18 cellular contexts compared by ENCODE assay signal in the genomic region with DNA sequence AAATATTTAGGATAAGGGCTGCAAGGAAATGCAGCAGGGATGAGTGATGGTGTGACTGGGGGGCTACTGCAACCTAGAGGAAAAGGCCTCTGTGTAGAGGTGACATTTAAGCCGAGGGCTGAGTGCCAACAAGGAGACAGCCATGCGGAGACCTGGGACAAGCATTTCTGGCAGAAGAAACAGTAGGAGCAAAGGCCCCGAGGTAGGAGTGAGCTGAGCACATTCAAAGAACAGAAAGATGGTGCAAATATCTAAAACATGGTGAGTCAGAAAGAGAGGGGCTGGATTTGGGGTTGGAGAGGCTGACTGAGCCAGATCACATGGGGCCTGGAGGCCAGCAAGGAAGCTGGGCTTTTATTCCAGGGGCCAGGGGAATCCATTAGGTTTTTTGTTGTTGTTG. TPM values are rescaled to one million over a fixed set of nuclear protein-coding genes. Genes with fewer than 3 reads are reported as not detected.
DNase-seq lines count a peak whose midpoint lies in the region; ATAC-seq and TF ChIP-seq lines count a peak whose summit lies in the region.
"Had no signal": no experiment of that assay in that cellular context is flagged by ENCODE, and none has a peak within 500 bp of the region (broad histone marks: within the 10 kb centered on the region; RNA-seq: fewer than 3 reads in every experiment).

No MANE protein-coding gene starts in this region.

- H3K36me3 ChIP-seq in spleen = no peaks in the 10 kb centered on the region
- no peaks in the 10 kb centered on the region for H3K36me3 ChIP-seq in heart right ventricle

- H3K9me3 ChIP-seq in spleen (no peaks in the 10 kb centered on the region), heart right ventricle (no peaks in the 10 kb centered on the region)
- H3K9me3 ChIP-seq: Caco-2 had no signal

- WGBS in spleen, 5 donors = 83 to 95% (median 93%) methylated on average over 3 of the region's 3 CpGs
- 89 to 96% methylated on average over 3 of the region's 3 CpGs for WGBS in heart right ventricle, 2 donors

- H3K27ac ChIP-seq in spleen = no peak overlapping the region
- H3K27ac ChIP-seq in heart right ventricle = no peak overlapping the region
- H3K27ac ChIP-seq: C4-2B had no signal

- H3K4me3 Mint-ChIP-seq in activated T-helper 17 cell treated with anti-CD3 and anti-CD28 coated beads, Interleukin-2, amount 50 U/mL, for 72 hours = no peak overlapping the region
- H3K4me3 Mint-ChIP-seq in nephron = no peak overlapping the region
- H3K4me3 Mint-ChIP-seq: CD4-positive, alpha-beta T cell; IgD-negative memory B cell had no signal

- no peaks in the 10 kb centered on the region for H3K9me3 Mint-ChIP-seq in activated T-helper 17 cell treated with anti-CD3 and anti-CD28 coated beads, Interleukin-2, amount 50 U/mL, for 72 hours
- H3K9me3 Mint-ChIP-seq in nephron = peaks cover 2% of the 10 kb centered on the region
- H3K9me3 Mint-ChIP-seq: CD4-positive, alpha-beta T cell; IgD-negative memory B cell had no signal

- H3K36me3 Mint-ChIP-seq in activated T-helper 17 cell treated with anti-CD3 and anti-CD28 coated beads, Interleukin-2, amount 50 U/mL, for 72 hours (ENCODE audit: low read depth) = no peaks in the 10 kb centered on the region
- no peaks in the 10 kb centered on the region for H3K36me3 Mint-ChIP-seq in nephron (ENCODE audit: low read depth)
- H3K36me3 Mint-ChIP-seq: IgD-negative memory B cell had no signal

- intact Hi-C loops in spleen (cut with DNase I; ENCODE audit: low total_unique reads) = no loop called here
- intact Hi-C loops in heart right ventricle (cut with DNase I) = no loop called here

- peak; percentile 28 for ATAC-seq in activated T-helper 17 cell treated with anti-CD3 and anti-CD28 coated beads, Interleukin-2, amount 50 U/mL, for 72 hours (replicated peaks)
- ATAC-seq in heart right ventricle = no peak
- ATAC-seq: HCT116, HepG2 had no signal

- no peaks in the 10 kb centered on the region for H3K4me1 Mint-ChIP-seq in activated T-helper 17 cell treated with anti-CD3 and anti-CD28 coated beads, Interleukin-2, amount 50 U/mL, for 72 hours
- peaks cover 16% of the 10 kb centered on the region for H3K4me1 Mint-ChIP-seq in nephron
- H3K4me1 Mint-ChIP-seq: IgD-negative memory B cell had no signal

- DNase-seq in spleen (peak; percentile 14), EL (no peak), heart right ventricle (no peak), NCI-H82 treated with DMSO at 0.1 percent for 48 hours (lab: John Stamatoyannopoulos, UW; ENCODE audit: unreplicated experiment) (no peak)
- no peak for DNase-seq in activated CD4-positive, alpha-beta T cell treated with anti-CD3 and anti-CD28 coated beads for 1 hour
- DNase-seq: ACHN; AML-193; Caco-2; CD4-positive, alpha-beta T cell; GDM1; GOT3; H7 had no signal

- H3K27ac Mint-ChIP-seq in activated T-helper 17 cell treated with anti-CD3 and anti-CD28 coated beads, Interleukin-2, amount 50 U/mL, for 72 hours = no peak overlapping the region
- H3K27ac Mint-ChIP-seq in nephron = peak overlapping the region in 2 of 3 experiments; percentile 44 to 58
- H3K27ac Mint-ChIP-seq: CD4-positive, alpha-beta T cell; IgD-negative memory B cell had no signal

- no peak for TF ChIP-seq POLR2A in spleen (IDR thresholded peaks at IDR 0.05)

- no peak for TF ChIP-seq CTCF in nephron (IDR thresholded peaks at IDR 0.05; ENCODE audit: unreplicated experiment in 3 of 3)
- no peak for TF ChIP-seq CTCF in spleen (IDR thresholded peaks at IDR 0.05 in 8 of 11, conservative IDR thresholded peaks at IDR 0.05 in 3 of 11)
- TF ChIP-seq CTCF in heart right ventricle (IDR thresholded peaks at IDR 0.05) = no peak

- H3K4me1 ChIP-seq in spleen (no peaks in the 10 kb centered on the region), heart right ventricle (peaks cover 0 to 7% (median 0%) of the 10 kb centered on the region in 9 donors)
- H3K4me1 ChIP-seq: Caco-2 had no signal

- no peak overlapping the region for H3K4me3 ChIP-seq in spleen
- H3K4me3 ChIP-seq in heart right ventricle = no peak overlapping the region

- no peaks in the 10 kb centered on the region for H3K27me3 Mint-ChIP-seq in activated T-helper 17 cell treated with anti-CD3 and anti-CD28 coated beads, Interleukin-2, amount 50 U/mL, for 72 hours
- H3K27me3 Mint-ChIP-seq in nephron (ENCODE audit: low read depth) = peaks cover 8% of the 10 kb centered on the region

- no peaks in the 10 kb centered on the region for H3K27me3 ChIP-seq in spleen (replicated peaks in 1 of 7)
- H3K27me3 ChIP-seq in heart right ventricle = no peaks in the 10 kb centered on the region

RNA-seq across cellular contexts. Expression of a gene that starts 55.1 kb away (rescaled TPM):
- total RNA-seq in activated T-helper 17 cell treated with anti-CD3 and anti-CD28 coated beads, Interleukin-2, amount 50 U/mL, for 72 hours = 100 to 1,000 TPM; 125 to 142 TPM
- total RNA-seq in spleen = 10 to 100 TPM; 22.2 to 32.4 (median 28.8) TPM
- polyA plus RNA-seq in spleen = 1 to 10 TPM; 1.8 to 5.3 (median 3.0) TPM
- total RNA-seq in heart right ventricle = 10 to 100 TPM in 8 of 10 donors, 1 to 10 TPM in 2; 8.2 to 20.0 (median 13.4) TPM
- 1 to 10 TPM; 2.1 to 2.7 TPM for polyA plus RNA-seq in heart right ventricle
